31 cellular contexts compared by ENCODE assay signal in the genomic region with DNA sequence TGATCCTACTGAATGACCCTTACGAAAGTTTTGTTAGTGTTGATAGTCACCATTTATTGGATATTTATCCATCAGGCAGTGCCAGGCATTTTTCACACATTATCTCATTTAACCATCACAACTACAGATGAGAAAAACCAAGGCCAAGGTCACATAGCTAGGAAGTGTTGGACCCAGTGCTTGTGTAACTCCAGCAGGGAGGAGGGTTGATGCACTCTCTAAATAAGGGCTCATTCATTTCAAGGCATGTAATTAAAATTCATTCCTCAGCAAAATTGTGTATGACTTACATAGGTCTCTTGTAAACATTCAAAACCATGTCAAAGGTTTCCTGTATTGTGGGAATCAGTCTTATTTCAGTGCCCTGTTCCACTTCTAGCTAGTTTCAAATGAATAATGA.
"Had no signal": no experiment of that assay in that cellular context is flagged by ENCODE, and none has a peak within 500 bp of the region (broad histone marks: within the 10 kb centered on the region; RNA-seq: fewer than 3 reads in every experiment).

No MANE protein-coding gene starts in this region.

- ATAC-seq: activated CD8-positive, alpha-beta memory T cell treated with anti-CD3 and anti-CD28 coated beads, Interleukin-2, amount 10 ng/mL, durations not matched to agents 7 days and 5 days; activated CD8-positive, alpha-beta T cell treated with anti-CD3 and anti-CD28 coated beads, Interleukin-2, amount 10 ng/mL, durations not matched to agents 7 days and 5 days; activated naive CD4-positive, alpha-beta T cell treated with anti-CD3 and anti-CD28 coated beads, Interleukin-2, amount 50 U/mL, for 72 hours; activated naive CD8-positive, alpha-beta T cell treated with anti-CD3 and anti-CD28 coated beads, Interleukin-2, amount 50 U/mL, for 24 hours; body of pancreas; Panc1; WTC11 had no signal

- H3K9me3 ChIP-seq: ascending aorta, body of pancreas, SJCRH30, SK-N-SH had no signal

- FAIRE-seq: bronchial epithelial cell had no signal

- H3K4me3 ChIP-seq: ascending aorta, body of pancreas, SJCRH30 had no signal

- H3K27ac ChIP-seq: ascending aorta, body of pancreas, RWPE1, SJCRH30 had no signal

- H3K4me2 ChIP-seq: SK-N-SH had no signal

- H3K4me1 ChIP-seq: ascending aorta, body of pancreas had no signal

- H3K36me3 ChIP-seq: ascending aorta, SJCRH30 had no signal

- DNase-seq: activated CD4-positive, alpha-beta T cell treated with anti-CD3 and anti-CD28 coated beads for 48 hours; activated CD4-positive, alpha-beta T cell treated with anti-CD3 and anti-CD28 coated beads, Interleukin-2, amount 50 U/mL, for 4 hours; activated CD4-positive, CD25-positive, alpha-beta regulatory T cell treated with anti-CD3 and anti-CD28 coated beads, Interleukin-2, amount 50 U/mL, for 72 hours; activated CD8-positive, alpha-beta memory T cell treated with anti-CD3 and anti-CD28 coated beads, Interleukin-2, amount 10 ng/mL, durations not matched to agents 7 days and 5 days; activated CD8-positive, alpha-beta T cell treated with anti-CD3 and anti-CD28 coated beads, Interleukin-2, amount 10 ng/mL, durations not matched to agents 7 days and 5 days; activated effector memory CD4-positive, alpha-beta T cell treated with Interleukin-2 at 50 U/mL for 16 hours; activated naive CD4-positive, alpha-beta T cell; activated naive CD8-positive, alpha-beta T cell treated with anti-CD3 and anti-CD28 coated beads, Interleukin-2, amount 50 U/mL, for 24 hours; activated T-cell treated with anti-CD3 and anti-CD28 coated beads, Interleukin-2, amount 50 U/mL, for 24 hours; amniotic stem cell; body of pancreas; central memory CD4-positive, alpha-beta T cell; Karpas-422; MM.1S; NCI-H1105; NCI-H1436; NCI-H1694 treated with DMSO at 0.1 percent for 48 hours; NCI-H2029 treated with DMSO at 0.1 percent for 48 hours; NCI-H345; NCI-H510A treated with DMSO at 0.1 percent for 48 hours; NCI-H69; Right ventricle myocardium superior; SJCRH30; SK-N-SH; T-helper 1 cell had no signal

- H3K27me3 ChIP-seq: body of pancreas had no signal

- H3K9ac ChIP-seq: SK-N-SH had no signal
